Comparison of ENCODE assay signal across 1 cellular context in genomic region chr7:23472046-23472445, GRCh38.
TF ChIP-seq lines count a peak whose summit lies in the region.

No MANE protein-coding gene starts in this region.

TF ChIP-seq in WTC11, 78 proteins besides CTCF, POLR2A, EP300 and RAD21 (continued from another document):
- TF ChIP-seq ARID4B (CRISPR knock-in tag; IDR thresholded peaks at IDR 0.05; ENCODE audit: borderline replicate concordance) (no peak), FOXK1 (CRISPR knock-in tag; IDR thresholded peaks at IDR 0.05) (no peak), NFE2L1 (CRISPR knock-in tag; IDR thresholded peaks at IDR 0.05) (no peak), SMAD3 (CRISPR knock-in tag; IDR thresholded peaks at IDR 0.05; ENCODE audit: borderline replicate concordance) (no peak), TEAD4 (CRISPR knock-in tag; IDR thresholded peaks at IDR 0.05) (no peak), ATF6 (CRISPR knock-in tag; IDR thresholded peaks at IDR 0.05) (no peak), ATF3 (CRISPR knock-in tag; conservative IDR thresholded peaks at IDR 0.05) (no peak)
